29 cellular contexts compared by ENCODE assay signal in the genomic region with DNA sequence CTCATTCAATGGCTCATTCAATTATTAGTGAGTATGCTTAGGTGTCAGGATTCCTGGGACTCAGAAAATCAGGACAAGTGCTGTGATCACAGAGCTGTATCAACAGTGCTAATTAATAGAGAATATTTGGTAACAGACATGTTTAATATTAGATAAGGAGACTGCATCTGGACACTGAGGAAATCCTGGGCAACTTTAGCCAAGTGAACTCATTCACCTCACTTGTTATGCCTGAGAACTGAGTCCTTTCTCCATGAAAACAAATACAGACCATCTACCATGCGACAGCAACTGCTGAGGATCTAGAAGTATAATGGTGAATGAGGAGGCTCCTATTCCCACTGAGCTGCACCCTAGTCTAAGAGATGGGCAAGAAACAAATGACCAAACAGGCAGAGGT. TPM values are rescaled to one million over a fixed set of nuclear protein-coding genes. Genes with fewer than 3 reads are reported as not detected.
"Had no signal": no experiment of that assay in that cellular context is flagged by ENCODE, and none has a peak within 500 bp of the region (broad histone marks: within the 10 kb centered on the region; RNA-seq: fewer than 3 reads in every experiment).

No MANE protein-coding gene starts in this region.

- ATAC-seq: natural killer cell; psoas muscle; right cardiac atrium; stimulated activated effector memory CD8-positive, alpha-beta T cell treated with anti-CD3 and anti-CD28 coated beads, Interleukin-12 subunit alpha, Interleukin-12 subunit beta, amount 100 ng/mL, for 72 hours; stimulated activated naive B cell treated with anti-CD40 and anti-IgM and Interleukin-4, amounts not matched to agents 10 μg/mL and 1 μg/mL and 100 μg/mL, for 72 hours had no signal

- H3K27me3 ChIP-seq: neural progenitor cell, ovary, right lobe of liver, sigmoid colon, stomach, thyroid gland, tibial nerve, upper lobe of left lung, vagina had no signal

- H3K4me1 ChIP-seq: neural progenitor cell, parathyroid adenoma, psoas muscle, right lobe of liver, stomach, thyroid gland, tibial nerve, upper lobe of left lung, vagina had no signal

- H3K4me1 Mint-ChIP-seq: nephron; neural progenitor cell; stimulated activated effector memory CD8-positive, alpha-beta T cell treated with anti-CD3 and anti-CD28 coated beads, Interleukin-12 subunit alpha, Interleukin-12 subunit beta, amount 100 ng/mL, for 72 hours had no signal

- H3K4me3 Mint-ChIP-seq: naive B cell; natural killer cell; nephron; neural progenitor cell; stimulated activated effector memory CD8-positive, alpha-beta T cell treated with anti-CD3 and anti-CD28 coated beads, Interleukin-12 subunit alpha, Interleukin-12 subunit beta, amount 100 ng/mL, for 72 hours; stimulated activated naive B cell treated with anti-CD40 and anti-IgM and Interleukin-4, amounts not matched to agents 10 μg/mL and 1 μg/mL and 100 μg/mL, for 72 hours; stimulated activated naive CD8-positive, alpha-beta T cell treated with anti-CD3 and anti-CD28 coated beads, Interleukin-15, Interleukin-2, amounts not matched to agents 100 ng/mL and 50 ng/mL, for 24 hours had no signal

- H3K27ac ChIP-seq: neural progenitor cell, ovary, parathyroid adenoma, psoas muscle, right lobe of liver, sigmoid colon, stomach, thoracic aorta, thyroid gland, tibial nerve, upper lobe of left lung, vagina had no signal

- DNase-seq: naive B cell; natural killer cell; occipital lobe; ovary; posterior cingulate gyrus; psoas muscle; right cardiac atrium; right lobe of liver; sigmoid colon; small intestine; stimulated activated CD4-positive, alpha-beta T cell treated with anti-CD3 and anti-CD28 coated beads, Interleukin-1b, Interleukin-23, amount 100 ng/mL, for 48 hours; stimulated activated CD4-positive, alpha-beta T cell treated with anti-CD3 and anti-CD28 coated beads, Interleukin-4, amount 100 ng/mL, for 24 hours; stimulated activated naive B cell treated with anti-CD40 and anti-IgM and Interleukin-4, amounts not matched to agents 10 μg/mL and 1 μg/mL and 100 μg/mL, for 72 hours; stimulated activated naive CD4-positive, alpha-beta T cell treated with Interleukin-2 at 50 U/mL for 16 hours; stomach; thyroid gland; trophoblast cell; upper lobe of left lung had no signal

- H3K27me3 Mint-ChIP-seq: naive B cell; stimulated activated naive B cell treated with anti-CD40 and anti-IgM and Interleukin-4, amounts not matched to agents 10 μg/mL and 1 μg/mL and 100 μg/mL, for 72 hours had no signal

- H3K36me3 Mint-ChIP-seq: naive B cell; natural killer cell; neural progenitor cell; stimulated activated effector memory CD8-positive, alpha-beta T cell treated with anti-CD3 and anti-CD28 coated beads, Interleukin-12 subunit alpha, Interleukin-12 subunit beta, amount 100 ng/mL, for 72 hours had no signal

- H2AFZ ChIP-seq: neural progenitor cell, parathyroid adenoma had no signal

- H3K36me3 ChIP-seq: neural progenitor cell, ovary, right lobe of liver, sigmoid colon, stomach, thoracic aorta, thyroid gland, tibial nerve, upper lobe of left lung, vagina had no signal

- H3K9me3 Mint-ChIP-seq: neural progenitor cell; stimulated activated naive B cell treated with anti-CD40 and anti-IgM and Interleukin-4, amounts not matched to agents 10 μg/mL and 1 μg/mL and 100 μg/mL, for 72 hours; stimulated activated naive CD8-positive, alpha-beta T cell treated with anti-CD3 and anti-CD28 coated beads, Interleukin-15, Interleukin-2, amounts not matched to agents 100 ng/mL and 50 ng/mL, for 24 hours had no signal

- H3K4me2 ChIP-seq: neural progenitor cell had no signal

- H3K9me3 ChIP-seq: ovary, psoas muscle, right lobe of liver, sigmoid colon, stomach, thoracic aorta, thyroid gland, tibial nerve, upper lobe of left lung, vagina had no signal

- H3K4me3 ChIP-seq: neural progenitor cell, ovary, psoas muscle, right lobe of liver, sigmoid colon, stomach, thoracic aorta, thyroid gland, tibial nerve, upper lobe of left lung, vagina had no signal

- H3K9ac ChIP-seq: neural progenitor cell, parathyroid adenoma had no signal

- H3K79me2 ChIP-seq: parathyroid adenoma had no signal

- H3K27ac Mint-ChIP-seq: natural killer cell; nephron; neural progenitor cell; progenitor cell of endocrine pancreas; stimulated activated effector memory CD8-positive, alpha-beta T cell treated with anti-CD3 and anti-CD28 coated beads, Interleukin-12 subunit alpha, Interleukin-12 subunit beta, amount 100 ng/mL, for 72 hours; stimulated activated naive B cell treated with anti-CD40 and anti-IgM and Interleukin-4, amounts not matched to agents 10 μg/mL and 1 μg/mL and 100 μg/mL, for 72 hours; stimulated activated naive CD8-positive, alpha-beta T cell treated with anti-CD3 and anti-CD28 coated beads, Interleukin-15, Interleukin-2, amounts not matched to agents 100 ng/mL and 50 ng/mL, for 24 hours had no signal

- FAIRE-seq: small intestine, urothelium cell line had no signal

RNA-seq across cellular contexts. Expression of a gene that starts 23.1 kb away (rescaled TPM):
- total RNA-seq: natural killer cell had no signal
- polyA plus RNA-seq: neural cell had no signal
